In genomic region chr6:94658929-94659328, GRCh38 we compare ENCODE assay signal across 35 cellular contexts.
"Had no signal": no experiment of that assay in that cellular context is flagged by ENCODE, and none has a peak within 500 bp of the region (broad histone marks: within the 10 kb centered on the region; RNA-seq: fewer than 3 reads in every experiment).

No MANE protein-coding gene starts in this region.

- H3K4me3 ChIP-seq: MG63 had no signal

- H3K27ac ChIP-seq: KMS-11 had no signal

- H3K36me3 ChIP-seq: MG63 had no signal

- H3K4me2 ChIP-seq: KMS-11 had no signal

- DNase-seq: Karpas-422, Kasumi-1, KG1, MG63, MM.1S, MV-4-11, NCI-H1048, NCI-H1092, NCI-H1092 treated with DMSO at 0.1 percent for 48 hours, NCI-H1105, NCI-H1105 treated with DMSO at 0.1 percent for 48 hours, NCI-H1417, NCI-H1417 treated with DMSO at 0.1 percent for 48 hours, NCI-H1436, NCI-H1436 treated with DMSO at 0.1 percent for 48 hours, NCI-H146, NCI-H1694, NCI-H1694 treated with DMSO at 0.1 percent for 48 hours, NCI-H187, NCI-H187 treated with DMSO at 0.1 percent for 48 hours, NCI-H1930, NCI-H2029, NCI-H2029 treated with DMSO at 0.1 percent for 48 hours, NCI-H2081, NCI-H2081 treated with DMSO at 0.1 percent for 48 hours, NCI-H2107, NCI-H2171, NCI-H2171 treated with DMSO at 0.1 percent for 48 hours, NCI-H2227 treated with DMSO at 0.1 percent for 48 hours, NCI-H226, NCI-H345, NCI-H446, NCI-H446 treated with DMSO at 0.1 percent for 48 hours, NCI-H510A had no signal

- H3K9ac ChIP-seq: KMS-11 had no signal

- H3K27me3 ChIP-seq: MG63 had no signal
